Comparison of ENCODE assay signal across 1 cellular context in the genomic region with DNA sequence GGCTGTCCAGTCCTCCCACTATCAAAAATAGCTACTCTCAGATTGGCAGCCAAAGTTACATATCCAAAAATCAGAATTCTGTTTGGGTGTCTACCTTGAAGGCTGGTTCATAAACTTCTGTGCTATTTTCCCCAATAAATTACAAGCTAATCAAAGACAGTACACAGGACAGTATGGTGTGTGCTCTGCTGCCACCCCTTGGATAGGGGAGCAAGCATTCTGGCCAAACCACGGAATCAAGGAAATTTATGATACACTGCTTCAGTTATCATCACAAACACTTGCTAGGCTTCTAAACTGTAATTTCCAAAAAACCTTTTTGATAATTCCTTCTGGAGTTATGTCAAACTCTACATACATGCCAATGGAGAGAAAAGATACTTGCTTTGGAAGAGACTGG.
TF ChIP-seq lines count a peak whose summit lies in the region.

No MANE protein-coding gene starts in this region.

TF ChIP-seq in K562, 482 proteins besides CTCF, POLR2A, EP300 and RAD21:
- TF ChIP-seq, protein P1, sequence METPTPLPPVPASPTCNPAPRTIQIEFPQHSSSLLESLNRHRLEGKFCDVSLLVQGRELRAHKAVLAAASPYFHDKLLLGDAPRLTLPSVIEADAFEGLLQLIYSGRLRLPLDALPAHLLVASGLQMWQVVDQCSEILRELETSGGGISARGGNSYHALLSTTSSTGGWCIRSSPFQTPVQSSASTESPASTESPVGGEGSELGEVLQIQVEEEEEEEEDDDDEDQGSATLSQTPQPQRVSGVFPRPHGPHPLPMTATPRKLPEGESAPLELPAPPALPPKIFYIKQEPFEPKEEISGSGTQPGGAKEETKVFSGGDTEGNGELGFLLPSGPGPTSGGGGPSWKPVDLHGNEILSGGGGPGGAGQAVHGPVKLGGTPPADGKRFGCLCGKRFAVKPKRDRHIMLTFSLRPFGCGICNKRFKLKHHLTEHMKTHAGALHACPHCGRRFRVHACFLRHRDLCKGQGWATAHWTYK (CRISPR knock-in tag; IDR thresholded peaks at IDR 0.05): no peak
- TF ChIP-seq MAFK (IDR thresholded peaks at IDR 0.05; ENCODE audit: low read length): no peak
- no peak for TF ChIP-seq KDM4B (IDR thresholded peaks at IDR 0.05; ENCODE audit: borderline replicate concordance in 2 of 2, low read depth in 1 of 2)
- no peak for TF ChIP-seq ZNF717 (CRISPR knock-in tag; IDR thresholded peaks at IDR 0.05)
- TF ChIP-seq KDM1A (IDR thresholded peaks at IDR 0.05): no peak
- no peak for TF ChIP-seq NFATC3 (IDR thresholded peaks at IDR 0.05)
- TF ChIP-seq SPI1 (IDR thresholded peaks at IDR 0.05; ENCODE audit: borderline replicate concordance, low read depth, low read length): no peak
- no peak for TF ChIP-seq BCOR (IDR thresholded peaks at IDR 0.05)
- no peak for TF ChIP-seq HDGF (IDR thresholded peaks at IDR 0.05)
- TF ChIP-seq SP2 (IDR thresholded peaks at IDR 0.05; ENCODE audit: extremely low read depth, low read depth, low read length, poor library complexity, severe bottlenecking): no peak
- no peak for TF ChIP-seq ZC3H11A (IDR thresholded peaks at IDR 0.05; ENCODE audit: low read depth, low read length)
